In genomic region chr2:6181525-6182270, GRCh38 we compare ENCODE assay signal across 16 cellular contexts.
DNase-seq lines count a peak whose midpoint lies in the region; ATAC-seq and TF ChIP-seq lines count a peak whose summit lies in the region.
"Had no signal": no experiment of that assay in that cellular context is flagged by ENCODE, and none has a peak within 500 bp of the region (broad histone marks: within the 10 kb centered on the region; RNA-seq: fewer than 3 reads in every experiment).

No MANE protein-coding gene starts in this region.

- in situ Hi-C loops in ACHN (cut with HindIII; ENCODE audit: low pct_ligation_motif_present, low pct_unique_long_range_greater_than_20kb, low sequenced_read_pairs): no loop called here

- no peak for TF ChIP-seq CTCF in C4-2B (conservative IDR thresholded peaks at IDR 0.05)
- no peak for TF ChIP-seq CTCF in PC-3 (conservative IDR thresholded peaks at IDR 0.05; ENCODE audit: low read depth, low read length)
- no peak for TF ChIP-seq CTCF in chondrocyte (IDR thresholded peaks at IDR 0.05)

- H3K36me3 ChIP-seq in PC-3 (ENCODE audit: low read depth, low read length) (no peaks in the 10 kb centered on the region), neuronal stem cell (replicated peaks in 1 of 2; ENCODE audit: control insufficient read depth in 2 of 2, insufficient read depth in 2 of 2, low read length in 2 of 2) (no peaks in the 10 kb centered on the region)
- H3K36me3 ChIP-seq: BLaER1 treated with 17β-estradiol and CSF1 and Interleukin-3, amounts not matched to agents 10 nM and 100 nM; left lung had no signal

- POLR2A ChIA-PET in PC-3 (lab: Charles Lee; ENCODE audit: unreplicated experiment): no interaction called here

- no peaks in the 10 kb centered on the region for H3K79me1 ChIP-seq in neuronal stem cell (ENCODE audit: low read depth, low read length)

- H3K4me2 ChIP-seq in PC-3 (ENCODE audit: low read length) (no peak overlapping the region), neuronal stem cell (ENCODE audit: insufficient read depth, low read length, poor library complexity, severe bottlenecking) (no peak overlapping the region)
- H3K4me2 ChIP-seq: BLaER1 treated with 17β-estradiol and CSF1 and Interleukin-3, amounts not matched to agents 10 nM and 100 nM had no signal

- H3K27me3 ChIP-seq in PC-3 (ENCODE audit: low read length) (no peaks in the 10 kb centered on the region), neuronal stem cell (ENCODE audit: control insufficient read depth in 3 of 3, insufficient read depth in 3 of 3, low read depth in 1 of 3, low read length in 3 of 3) (no peaks in the 10 kb centered on the region)
- H3K27me3 ChIP-seq: BLaER1 treated with 17β-estradiol and CSF1 and Interleukin-3, amounts not matched to agents 10 nM and 100 nM; left lung had no signal

- no peak overlapping the region for H3K4me3 ChIP-seq in PC-3 (ENCODE audit: low read length)
- no peak overlapping the region for H3K4me3 ChIP-seq in neuronal stem cell (ENCODE audit: low read length in 2 of 2)
- H3K4me3 ChIP-seq: BLaER1 treated with 17β-estradiol and CSF1 and Interleukin-3, amounts not matched to agents 10 nM and 100 nM; left lung had no signal

- ATAC-seq in PC-3 (no peak), GM18861 (IDR thresholded peaks at IDR 0.05; ENCODE audit: unreplicated experiment) (no peak)
- ATAC-seq: left lung; stimulated activated memory B cell treated with anti-CD40 and anti-IgM and Interleukin-4, amounts not matched to agents 10 μg/mL and 1 μg/mL and 100 μg/mL, for 72 hours had no signal

- H3K23ac ChIP-seq in neuronal stem cell (ENCODE audit: low read depth, low read length, poor library complexity): no peak overlapping the region

- no peak overlapping the region for H2AFZ ChIP-seq in PC-3 (ENCODE audit: low read length)
- H2AFZ ChIP-seq in neuronal stem cell (ENCODE audit: low read length): peak overlapping the region; percentile 86

- CTCF ChIA-PET in PC-3 (lab: Charles Lee): no interaction called here

- H3K9me3 ChIP-seq in PC-3 (ENCODE audit: low read length) (no peaks in the 10 kb centered on the region), neuronal stem cell (replicated peaks in 1 of 2; ENCODE audit: control insufficient read depth in 2 of 2, insufficient read depth in 1 of 2, low read depth in 1 of 2, low read length in 2 of 2) (no peaks in the 10 kb centered on the region)
- H3K9me3 ChIP-seq: left lung had no signal

- DNase-seq in PC-3 (peak; percentile 6), chondrocyte (ENCODE audit: low spot score) (no peak), neuronal stem cell (ENCODE audit: low spot score) (no peak), ACHN (no peak), NCI-H2029 (lab: John Stamatoyannopoulos, UW) (no peak)
- DNase-seq in activated CD8-positive, alpha-beta memory T cell treated with anti-CD3 and anti-CD28 coated beads, Interleukin-2, amount 50 U/mL, for 4 hours: no peak
- DNase-seq: activated naive CD8-positive, alpha-beta T cell treated with anti-CD3 and anti-CD28 coated beads for 36 hours; effector CD4-positive, alpha-beta T cell; GF-D8; left lung; MV-4-11; nucleus accumbens had no signal

- H2AK5ac ChIP-seq in neuronal stem cell (ENCODE audit: low read depth, low read length): no peak overlapping the region

- no peaks in the 10 kb centered on the region for H3K9me3 Mint-ChIP-seq in chondrocyte (ENCODE audit: low read depth)
- H3K9me3 Mint-ChIP-seq: activated naive CD8-positive, alpha-beta T cell treated with anti-CD3 and anti-CD28 coated beads for 36 hours had no signal

- H4K20me1 ChIP-seq in PC-3 (ENCODE audit: low read length): no peaks in the 10 kb centered on the region
- H4K20me1 ChIP-seq: BLaER1 treated with 17β-estradiol and CSF1 and Interleukin-3, amounts not matched to agents 10 nM and 100 nM had no signal

- H4K91ac ChIP-seq in neuronal stem cell (ENCODE audit: low read depth, low read length, poor library complexity): no peak overlapping the region

- no peak overlapping the region for H2BK15ac ChIP-seq in neuronal stem cell (ENCODE audit: low read length)

- no peak overlapping the region for H3K4ac ChIP-seq in neuronal stem cell (ENCODE audit: low read length)

- intact Hi-C loops in PC-3 (cut with micrococcal nuclease): no loop called here

- H4K8ac ChIP-seq in neuronal stem cell (ENCODE audit: low read depth, low read length): no peak overlapping the region

- H3K18ac ChIP-seq in neuronal stem cell (ENCODE audit: low read length): no peak overlapping the region

- no TSS peak for BruUV-seq in PC-3 (replicated peaks; lab: Mats Ljungman, UMichigan)

- H3K27ac Mint-ChIP-seq in chondrocyte (ENCODE audit: unreplicated experiment): peak overlapping the region; percentile 81
- H3K27ac Mint-ChIP-seq: activated naive CD8-positive, alpha-beta T cell treated with anti-CD3 and anti-CD28 coated beads for 36 hours; stimulated activated memory B cell treated with anti-CD40 and anti-IgM and Interleukin-4, amounts not matched to agents 10 μg/mL and 1 μg/mL and 100 μg/mL, for 72 hours had no signal

- no peak overlapping the region for H3K14ac ChIP-seq in neuronal stem cell (ENCODE audit: low read length)

- no peak overlapping the region for H3K4me3 Mint-ChIP-seq in chondrocyte (ENCODE audit: unreplicated experiment)
- H3K4me3 Mint-ChIP-seq: activated naive CD8-positive, alpha-beta T cell treated with anti-CD3 and anti-CD28 coated beads for 36 hours; stimulated activated memory B cell treated with anti-CD40 and anti-IgM and Interleukin-4, amounts not matched to agents 10 μg/mL and 1 μg/mL and 100 μg/mL, for 72 hours had no signal

- H2BK5ac ChIP-seq in neuronal stem cell (ENCODE audit: low read length): no peak overlapping the region

- no peaks in the 10 kb centered on the region for H3K36me3 Mint-ChIP-seq in chondrocyte (ENCODE audit: low read depth)
- H3K36me3 Mint-ChIP-seq: activated naive CD8-positive, alpha-beta T cell treated with anti-CD3 and anti-CD28 coated beads for 36 hours; stimulated activated memory B cell treated with anti-CD40 and anti-IgM and Interleukin-4, amounts not matched to agents 10 μg/mL and 1 μg/mL and 100 μg/mL, for 72 hours had no signal

- no peaks in the 10 kb centered on the region for H3F3A ChIP-seq in PC-3 (ENCODE audit: low read length, unreplicated experiment)

- H2BK120ac ChIP-seq in neuronal stem cell (ENCODE audit: low read depth, low read length): no peak overlapping the region

- H3K9me2 ChIP-seq in PC-3 (replicated peaks; ENCODE audit: low read length): no peaks in the 10 kb centered on the region

- H2BK12ac ChIP-seq in neuronal stem cell (ENCODE audit: low read length): no peak overlapping the region

- H3K27me3 Mint-ChIP-seq in chondrocyte (ENCODE audit: low read depth): no peaks in the 10 kb centered on the region
- H3K27me3 Mint-ChIP-seq: stimulated activated memory B cell treated with anti-CD40 and anti-IgM and Interleukin-4, amounts not matched to agents 10 μg/mL and 1 μg/mL and 100 μg/mL, for 72 hours had no signal

- no CpG with 5 or more reads among the region's 8 CpGs for WGBS in neuronal stem cell (ENCODE audit: extremely low coverage in 2 of 2, insufficient read length in 2 of 2, insufficient replicate concordance in 1 of 2), 2 donors

- H3K9ac ChIP-seq in PC-3 (ENCODE audit: low read length) (no peak overlapping the region), neuronal stem cell (ENCODE audit: low read depth, low read length, poor library complexity) (no peak overlapping the region)
- H3K9ac ChIP-seq: BLaER1 treated with 17β-estradiol and CSF1 and Interleukin-3, amounts not matched to agents 10 nM and 100 nM had no signal

- peak overlapping the region; percentile 62; the same call in 1 of the 2 replicates for H3K27ac ChIP-seq in C4-2B
- H3K27ac ChIP-seq in PC-3 (ENCODE audit: low read length): no peak overlapping the region
- H3K27ac ChIP-seq in neuronal stem cell (replicated peaks; ENCODE audit: low read length): no peak overlapping the region
- H3K27ac ChIP-seq: BLaER1 treated with 17β-estradiol and CSF1 and Interleukin-3, amounts not matched to agents 10 nM and 100 nM; left lung had no signal

- H3K4me1 ChIP-seq in PC-3 (ENCODE audit: insufficient read depth, low read length): no peaks in the 10 kb centered on the region; the same call in 1 of the 2 replicates
- peaks cover 9 to 24% of the 10 kb centered on the region in 2 donors for H3K4me1 ChIP-seq in neuronal stem cell (ENCODE audit: control insufficient read depth in 2 of 2, insufficient read depth in 1 of 2, low read depth in 1 of 2, low read length in 2 of 2)
- H3K4me1 ChIP-seq: left lung had no signal

- H3K4me1 Mint-ChIP-seq in chondrocyte (ENCODE audit: low read depth): peaks cover 54% of the 10 kb centered on the region
- H3K4me1 Mint-ChIP-seq: activated naive CD8-positive, alpha-beta T cell treated with anti-CD3 and anti-CD28 coated beads for 36 hours had no signal

- H3K79me2 ChIP-seq in PC-3 (ENCODE audit: low read length): no peaks in the 10 kb centered on the region
